In the genomic region with DNA sequence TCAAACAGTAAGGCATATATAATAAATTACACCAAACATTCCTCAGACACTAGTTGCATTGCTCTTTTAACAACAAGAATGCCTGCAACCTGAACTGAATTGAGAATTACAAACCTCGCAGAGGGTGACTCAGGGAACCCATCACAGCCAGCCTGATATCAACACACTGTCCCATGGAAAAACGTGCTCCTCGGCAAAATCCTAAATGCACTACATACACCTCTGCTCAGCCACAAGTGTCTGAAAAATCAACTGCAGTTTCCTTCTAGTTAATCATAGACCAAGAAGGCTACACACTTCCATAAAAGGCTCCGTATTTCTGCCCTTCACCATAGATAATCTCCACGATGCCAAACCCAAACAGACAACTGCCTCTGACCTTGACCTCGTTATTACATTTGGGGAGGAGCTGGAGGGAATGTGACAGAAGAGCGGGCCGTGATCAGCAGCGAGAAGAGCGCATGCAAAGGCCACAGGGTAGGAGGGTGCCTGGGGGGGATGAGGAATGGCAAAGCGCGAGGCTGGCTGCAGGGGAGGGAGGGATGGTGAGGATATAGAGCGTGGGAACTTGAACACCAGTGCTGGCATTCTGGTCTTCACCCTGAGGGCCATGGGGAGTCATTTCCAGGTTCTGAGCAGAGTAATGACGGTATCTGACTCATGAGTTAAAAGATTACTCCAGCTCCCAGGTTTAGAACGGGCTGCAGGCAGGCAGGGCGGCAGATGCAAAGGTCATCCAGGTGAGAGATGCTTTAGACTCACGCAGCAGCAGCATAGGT, we compare ENCODE assay signal across 1 cellular context.
TF ChIP-seq lines count a peak whose summit lies in the region.

No MANE protein-coding gene starts in this region.

TF ChIP-seq in GM23338, 12 proteins besides CTCF, POLR2A, EP300 and RAD21 (continued from another document):
- TF ChIP-seq NANOG (IDR thresholded peaks at IDR 0.05; ENCODE audit: borderline replicate concordance) (no peak), REST (IDR thresholded peaks at IDR 0.05; ENCODE audit: unreplicated experiment) (no peak)
